Comparison of ENCODE assay signal across 9 cellular contexts in genomic region chr2:191304939-191305875, GRCh38.
DNase-seq lines count a peak whose midpoint lies in the region; ATAC-seq and TF ChIP-seq lines count a peak whose summit lies in the region.
"Had no signal": no experiment of that assay in that cellular context is flagged by ENCODE, and none has a peak within 500 bp of the region (broad histone marks: within the 10 kb centered on the region; RNA-seq: fewer than 3 reads in every experiment).

No MANE protein-coding gene starts in this region.

- H3K27ac Mint-ChIP-seq in HFFc6 = peak overlapping the region; percentile 49

- WGBS in smooth muscle cell (ENCODE audit: low lambda C conversion rate) = 83% methylated on average over 8 of the region's 8 CpGs

- peaks cover 22% of the 10 kb centered on the region for H3K4me1 ChIP-seq in smooth muscle cell (ENCODE audit: low read depth)

- no peak overlapping the region for H2AFZ ChIP-seq in smooth muscle cell (ENCODE audit: low read depth)

- H3K9me3 ChIP-seq in smooth muscle cell (replicated peaks; ENCODE audit: low read depth) = no peaks in the 10 kb centered on the region

- peaks cover 5% of the 10 kb centered on the region for H3F3A ChIP-seq in smooth muscle cell (ENCODE audit: low read depth)

- H3K36me3 ChIP-seq in smooth muscle cell (ENCODE audit: low read depth) = no peaks in the 10 kb centered on the region

- H3K4me3 Mint-ChIP-seq in HFFc6 = peak overlapping the region; percentile 22; the same call in 1 of the 2 replicates

- no peaks in the 10 kb centered on the region; the same call in 1 of the 2 replicates for H3K9me3 Mint-ChIP-seq in HFFc6

- H3K36me3 Mint-ChIP-seq in HFFc6 (ENCODE audit: low read depth) = peaks cover 54% of the 10 kb centered on the region

- H3K27me3 Mint-ChIP-seq in HFFc6 (ENCODE audit: insufficient read depth) = peaks cover 6% of the 10 kb centered on the region; the same call in 1 of the 2 replicates

- H3K9ac ChIP-seq in smooth muscle cell (ENCODE audit: low read depth) = peak overlapping the region; percentile 3

- H3K27ac ChIP-seq in smooth muscle cell (ENCODE audit: low read depth) = peak overlapping the region; percentile 61

- peaks cover 71% of the 10 kb centered on the region for H3K4me1 Mint-ChIP-seq in HFFc6 (ENCODE audit: low read depth)

- no peaks in the 10 kb centered on the region for H3K27me3 ChIP-seq in smooth muscle cell (ENCODE audit: low read depth)

- peaks cover 64% of the 10 kb centered on the region for H4K20me1 ChIP-seq in smooth muscle cell (ENCODE audit: low read depth)

- peak overlapping the region; percentile 35 for H3K4me2 ChIP-seq in smooth muscle cell

- H3K4me3 ChIP-seq in choroid plexus epithelial cell (ENCODE audit: low read depth, low read length) = no peak overlapping the region
- H3K4me3 ChIP-seq in smooth muscle cell = no peak overlapping the region

- no peak for TF ChIP-seq CTCF in HFFc6 (IDR thresholded peaks at IDR 0.05)
- TF ChIP-seq CTCF in choroid plexus epithelial cell (conservative IDR thresholded peaks at IDR 0.05; ENCODE audit: low read depth, low read length) = no peak
- TF ChIP-seq CTCF in smooth muscle cell (IDR thresholded peaks at IDR 0.05; ENCODE audit: borderline replicate concordance, insufficient read depth, poor library complexity, severe bottlenecking) = no peak

- DNase-seq in HFFc6 (peak; percentile 37), choroid plexus epithelial cell (ENCODE audit: low read depth) (peak; percentile 95), left lobe of liver (ENCODE audit: low spot score) (no peak), smooth muscle cell (lab: John Stamatoyannopoulos, UW; ENCODE audit: unreplicated experiment) (no peak), MV-4-11 (lab: John Stamatoyannopoulos, UW) (no peak), AML-193 (lab: John Stamatoyannopoulos, UW) (no peak)
- DNase-seq: T-helper 2 cell had no signal

- H3K79me2 ChIP-seq in smooth muscle cell (ENCODE audit: low read depth) = peaks cover 46% of the 10 kb centered on the region

- ATAC-seq in left lobe of liver = peak; percentile 44
- ATAC-seq in HG02588 (IDR thresholded peaks at IDR 0.05; ENCODE audit: unreplicated experiment) = no peak
- no peak for ATAC-seq in HG02938 (IDR thresholded peaks at IDR 0.05; ENCODE audit: unreplicated experiment)

Comparison
In these comparisons a context has a peak if more than half of its experiments do, and no peak if none do; other contexts are left out.
1. DNase-seq: peak in HFFc6 (single experiment) and choroid plexus epithelial cell (single experiment); none in left lobe of liver (single experiment), smooth muscle cell (single experiment), MV-4-11 (single experiment) and AML-193 (0 of 2).